23 cellular contexts compared by ENCODE assay signal in genomic region chr7:140966561-140967234, GRCh38. TPM values are rescaled to one million over a fixed set of nuclear protein-coding genes. Genes with fewer than 3 reads are reported as not detected.
DNase-seq lines count a peak whose midpoint lies in the region; ATAC-seq, FAIRE-seq and TF ChIP-seq lines count a peak whose summit lies in the region.
"Had no signal": no experiment of that assay in that cellular context is flagged by ENCODE, and none has a peak within 500 bp of the region (broad histone marks: within the 10 kb centered on the region; RNA-seq: fewer than 3 reads in every experiment).

No MANE protein-coding gene starts in this region.

- H3K9ac ChIP-seq in neural progenitor cell, result no peak overlapping the region

- H3K9me3 Mint-ChIP-seq in GM23338, result no peaks in the 10 kb centered on the region
- no peaks in the 10 kb centered on the region for H3K9me3 Mint-ChIP-seq in neural progenitor cell
- H3K9me3 Mint-ChIP-seq: CD4-positive, alpha-beta memory T cell had no signal

- H3K27me3 Mint-ChIP-seq in GM23338 (ENCODE audit: insufficient read depth, low read depth, poor library complexity) (peaks cover 4% of the 10 kb centered on the region), neural progenitor cell (ENCODE audit: insufficient read depth, low read depth) (peaks cover 6% of the 10 kb centered on the region)
- H3K27me3 Mint-ChIP-seq: CD4-positive, alpha-beta memory T cell had no signal

- H3K4me3 Mint-ChIP-seq in GM23338 (no peak overlapping the region), neural progenitor cell (no peak overlapping the region)
- H3K4me3 Mint-ChIP-seq: CD4-positive, alpha-beta memory T cell had no signal

- no peaks in the 10 kb centered on the region for H3F3A ChIP-seq in GM23338 (replicated peaks; ENCODE audit: low read depth)
- no peaks in the 10 kb centered on the region for H3F3A ChIP-seq in neural progenitor cell (ENCODE audit: low read depth)

- no peaks in the 10 kb centered on the region for H3K36me3 ChIP-seq in GM23338 (ENCODE audit: insufficient read depth)
- H3K36me3 ChIP-seq in neural progenitor cell, result no peaks in the 10 kb centered on the region
- H3K36me3 ChIP-seq: SJSA1 had no signal

- no peak for FAIRE-seq in HTR-8/SVneo (lab: Jason Lieb, UNC)
- FAIRE-seq: A549, GM12891 had no signal

- no peak overlapping the region for H3K4me2 ChIP-seq in GM23338
- no peak overlapping the region for H3K4me2 ChIP-seq in neural progenitor cell
- H3K4me2 ChIP-seq: A549 had no signal

- no peak overlapping the region for H3K27ac ChIP-seq in GM23338 (ENCODE audit: low read depth)
- H3K27ac ChIP-seq in neural progenitor cell, result no peak overlapping the region
- H3K27ac ChIP-seq: A549, SJSA1 had no signal

- H3K9me3 ChIP-seq in neural progenitor cell (ENCODE audit: low read depth), result no peaks in the 10 kb centered on the region
- H3K9me3 ChIP-seq: SJSA1 had no signal

- H3K4me1 Mint-ChIP-seq in GM23338 (no peaks in the 10 kb centered on the region), neural progenitor cell (no peaks in the 10 kb centered on the region)
- H3K4me1 Mint-ChIP-seq: CD4-positive, alpha-beta memory T cell had no signal

- no peaks in the 10 kb centered on the region for H3K9me2 ChIP-seq in GM23338 (ENCODE audit: insufficient read depth)

- no peaks in the 10 kb centered on the region for H3K27me3 ChIP-seq in GM23338 (ENCODE audit: insufficient read depth)
- no peaks in the 10 kb centered on the region for H3K27me3 ChIP-seq in neural progenitor cell
- H3K27me3 ChIP-seq: SJSA1 had no signal

- H3K4me3 ChIP-seq in GM23338, result no peak overlapping the region
- no peak overlapping the region for H3K4me3 ChIP-seq in fibroblast of pulmonary artery (replicated peaks; ENCODE audit: low read depth, low read length)
- H3K4me3 ChIP-seq in neural progenitor cell, result no peak overlapping the region
- H3K4me3 ChIP-seq: A549, SJSA1 had no signal

- H3K27ac Mint-ChIP-seq in GM23338 (no peak overlapping the region), neural progenitor cell (no peak overlapping the region)
- H3K27ac Mint-ChIP-seq: CD4-positive, alpha-beta memory T cell had no signal

- ATAC-seq in GM23338, result no peak; the same call in 1 of the 3 replicates

- H3K36me3 Mint-ChIP-seq in GM23338 (ENCODE audit: low read depth), result no peaks in the 10 kb centered on the region
- no peaks in the 10 kb centered on the region for H3K36me3 Mint-ChIP-seq in neural progenitor cell
- H3K36me3 Mint-ChIP-seq: CD4-positive, alpha-beta memory T cell had no signal

- H4K20me1 ChIP-seq in GM23338 (replicated peaks; ENCODE audit: insufficient read depth) (no peaks in the 10 kb centered on the region), neural progenitor cell (ENCODE audit: low read depth) (no peaks in the 10 kb centered on the region)

- TF ChIP-seq CTCF in GM23338 (conservative IDR thresholded peaks at IDR 0.05; ENCODE audit: low read depth in 2 of 2), result peak; percentile 12; a peak in 1 of 4 replicates
- TF ChIP-seq CTCF in fibroblast of pulmonary artery (IDR thresholded peaks at IDR 0.05; ENCODE audit: low read length, missing control alignments), result no peak
- no peak for TF ChIP-seq CTCF in neural progenitor cell (IDR thresholded peaks at IDR 0.05)

- DNase-seq in GM23338 (ENCODE audit: low spot score) (peak; percentile 21), cerebellar cortex (ENCODE audit: low spot score) (peak; percentile 73), fibroblast of pulmonary artery (ENCODE audit: low read depth) (peak; percentile 0), neural progenitor cell (ENCODE audit: low spot score) (peak; percentile 6), NCI-H510A (lab: John Stamatoyannopoulos, UW) (no peak), HTR-8/SVneo (ENCODE audit: insufficient read length, low spot score) (no peak), DMS53 (lab: John Stamatoyannopoulos, UW) (no peak)
- DNase-seq: CD4-positive, alpha-beta memory T cell; COR-L47; GDM1; GOT3; HCEC 1CT; NCI-H1048; NCI-H1417; NCI-H187; NCI-H2171 treated with DMSO at 0.1 percent for 48 hours; NCI-H345; NCI-H524 treated with DMSO at 0.1 percent for 48 hours; Right ventricle myocardium superior; RPMI8226 had no signal

- peak overlapping the region; percentile 56; the same call in 1 of the 2 replicates for H2AFZ ChIP-seq in GM23338
- no peak overlapping the region for H2AFZ ChIP-seq in neural progenitor cell (replicated peaks)

- H3K79me2 ChIP-seq in GM23338 (replicated peaks; ENCODE audit: insufficient read depth) (no peaks in the 10 kb centered on the region), neural progenitor cell (ENCODE audit: low read depth) (no peaks in the 10 kb centered on the region)

- H3K4me1 ChIP-seq in GM23338 (ENCODE audit: insufficient read depth), result no peaks in the 10 kb centered on the region
- H3K4me1 ChIP-seq in neural progenitor cell, result no peaks in the 10 kb centered on the region
- H3K4me1 ChIP-seq: A549, SJSA1 had no signal

TF ChIP-seq in GM23338, 12 proteins besides CTCF, POLR2A, EP300 and RAD21 (continues in another document):
- TF ChIP-seq NANOG (IDR thresholded peaks at IDR 0.05; ENCODE audit: borderline replicate concordance) (no peak), ZNF114 (CRISPR knock-in tag; IDR thresholded peaks at IDR 0.05) (no peak), JUNB (IDR thresholded peaks at IDR 0.05; ENCODE audit: unreplicated experiment) (no peak), ZNF331 (CRISPR knock-in tag; IDR thresholded peaks at IDR 0.05; ENCODE audit: low read depth) (no peak), ETS1 (IDR thresholded peaks at IDR 0.05) (no peak)

RNA-seq across cellular contexts. Expression of gene BRAF, which starts 42.0 kb away (rescaled TPM):
- total RNA-seq in GM23338 (2014; rRNA removed; shearing (Covaris generic)), result 36.8 and 47.0 TPM in 2 replicates
- polyA plus RNA-seq in GM23338 (2016; fragmentation: Nextera tagmentation; extraction: Ambion mirVana), result 12.3 and 14.6 TPM in 2 replicates
- total RNA-seq in neural progenitor cell (ENCODE audit: low replicate concordance), result 32.4 and 48.0 TPM in 2 replicates

RNA-seq across cellular contexts. Expression of gene MRPS33, which starts 48.1 kb away (rescaled TPM):
- total RNA-seq in GM23338 (2014; rRNA removed; shearing (Covaris generic)), result 23.1 and 35.0 TPM in 2 replicates
- 134 and 140 TPM in 2 replicates for polyA plus RNA-seq in GM23338 (2016; fragmentation: Nextera tagmentation; extraction: Ambion mirVana)
- 18.6 and 25.0 TPM in 2 replicates for total RNA-seq in neural progenitor cell (ENCODE audit: low replicate concordance)

Comparison
In these comparisons a context has a peak if more than half of its experiments do, and no peak if none do; other contexts are left out.
1. DNase-seq: peak in GM23338 (single experiment), cerebellar cortex (single experiment), fibroblast of pulmonary artery (single experiment) and neural progenitor cell (single experiment); none in NCI-H510A (single experiment), HTR-8/SVneo (single experiment) and DMS53 (single experiment).
2. CTCF ChIP-seq: peak in GM23338 (2 of 2); none in fibroblast of pulmonary artery (single experiment) and neural progenitor cell (single experiment).